Comparison of ENCODE assay signal across 10 cellular contexts in the genomic region with DNA sequence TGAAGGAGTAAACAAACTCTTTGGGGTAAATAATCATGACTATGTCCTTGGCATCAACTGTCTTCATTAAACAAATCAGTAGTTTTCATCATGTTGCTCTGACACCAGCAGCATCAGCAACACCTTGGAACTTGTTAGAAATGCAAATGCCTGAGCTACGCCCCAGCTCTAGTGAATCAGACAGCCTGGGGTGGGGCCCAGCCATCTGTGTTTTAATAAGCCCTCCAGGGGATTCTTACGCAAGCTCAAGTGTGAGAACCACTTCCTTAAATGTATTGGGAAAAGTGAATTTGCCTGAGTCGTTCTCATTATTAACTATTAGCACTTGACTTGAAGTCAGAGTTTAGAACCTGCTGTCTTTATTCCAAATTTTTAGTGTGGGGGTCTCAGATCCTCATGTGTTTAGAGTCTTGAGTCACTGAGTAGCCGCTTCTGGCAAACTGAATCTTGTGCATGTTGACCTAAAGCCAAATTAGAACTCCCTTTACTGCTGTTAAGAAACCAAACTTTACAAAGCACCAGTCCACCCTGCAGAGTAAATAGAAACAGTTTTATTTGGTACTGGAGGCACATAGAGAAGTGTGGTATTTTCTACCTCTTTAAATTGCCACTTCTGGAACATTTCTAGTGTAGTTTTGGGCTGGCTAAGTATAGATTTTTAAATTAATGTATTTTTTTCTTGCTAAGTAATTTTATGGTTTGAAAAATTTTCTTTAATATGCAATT.
DNase-seq lines count a peak whose midpoint lies in the region.
"Had no signal": no experiment of that assay in that cellular context is flagged by ENCODE, and none has a peak within 500 bp of the region (broad histone marks: within the 10 kb centered on the region; RNA-seq: fewer than 3 reads in every experiment).

No MANE protein-coding gene starts in this region.

- H3K27me3 Mint-ChIP-seq in activated CD4-positive, alpha-beta T cell treated with anti-CD3 and anti-CD28 coated beads, Interleukin-2, amount 10 ng/mL, durations not matched to agents 24 days and 14 days, result no peaks in the 10 kb centered on the region

- peaks cover 2% of the 10 kb centered on the region for H3K4me1 Mint-ChIP-seq in activated CD4-positive, alpha-beta T cell treated with anti-CD3 and anti-CD28 coated beads, Interleukin-2, amount 10 ng/mL, durations not matched to agents 24 days and 14 days
- H3K4me1 Mint-ChIP-seq: nephron had no signal

- H3K27ac ChIP-seq in caudate nucleus (ENCODE audit: low read depth, low read length), result peak overlapping the region; percentile 74
- H3K27ac ChIP-seq: 22Rv1 had no signal

- H3K36me3 Mint-ChIP-seq in activated CD4-positive, alpha-beta T cell treated with anti-CD3 and anti-CD28 coated beads, Interleukin-2, amount 10 ng/mL, durations not matched to agents 24 days and 14 days (ENCODE audit: low read depth), result peaks cover 14% of the 10 kb centered on the region

- no peak overlapping the region for H3K4me3 Mint-ChIP-seq in activated CD4-positive, alpha-beta T cell treated with anti-CD3 and anti-CD28 coated beads, Interleukin-2, amount 10 ng/mL, durations not matched to agents 24 days and 14 days
- H3K4me3 Mint-ChIP-seq: nephron had no signal

- peaks cover 8% of the 10 kb centered on the region for H3K9me3 Mint-ChIP-seq in activated CD4-positive, alpha-beta T cell treated with anti-CD3 and anti-CD28 coated beads, Interleukin-2, amount 10 ng/mL, durations not matched to agents 24 days and 14 days
- H3K9me3 Mint-ChIP-seq: nephron had no signal

- intact Hi-C loops in activated CD4-positive, alpha-beta T cell treated with anti-CD3 and anti-CD28 coated beads, Interleukin-2, amount 10 ng/mL, durations not matched to agents 24 days and 14 days (cut with micrococcal nuclease), result no loop called here

- peak; percentile 48 for DNase-seq in activated CD4-positive, alpha-beta T cell treated with anti-CD3 and anti-CD28 coated beads, Interleukin-2, amount 10 ng/mL, durations not matched to agents 24 days and 14 days
- no peak for DNase-seq in activated CD4-positive, alpha-beta T cell treated with anti-CD3 and anti-CD28 coated beads for 4 hours
- DNase-seq in caudate nucleus (lab: John Stamatoyannopoulos, UW) (peak in 20 of 61 donors; percentile 3 to 85 (median 12)), medulla oblongata (ENCODE audit: extremely low spot score) (peak; percentile 38), ureter (ENCODE audit: low spot score) (peak; percentile 58), NCI-H82 (lab: John Stamatoyannopoulos, UW) (no peak), activated T-cell treated with anti-CD3 and anti-CD28 coated beads for 4 hours (no peak)
- DNase-seq in activated CD4-positive, alpha-beta T cell treated with anti-CD3 and anti-CD28 coated beads, Interleukin-2, amount 50 U/mL, for 4 hours, result no peak

- H3K27ac Mint-ChIP-seq in activated CD4-positive, alpha-beta T cell treated with anti-CD3 and anti-CD28 coated beads, Interleukin-2, amount 10 ng/mL, durations not matched to agents 24 days and 14 days, result no peak overlapping the region
- H3K27ac Mint-ChIP-seq: nephron had no signal

Comparison
In these comparisons a context has a peak if more than half of its experiments do, and no peak if none do; other contexts are left out.
1. DNase-seq: peak in activated CD4-positive, alpha-beta T cell treated with anti-CD3 and anti-CD28 coated beads, Interleukin-2, amount 10 ng/mL, durations not matched to agents 24 days and 14 days (single experiment), medulla oblongata (single experiment) and ureter (single experiment); none in activated CD4-positive, alpha-beta T cell treated with anti-CD3 and anti-CD28 coated beads for 4 hours (0 of 2), activated CD4-positive, alpha-beta T cell treated with anti-CD3 and anti-CD28 coated beads, Interleukin-2, amount 50 U/mL, for 4 hours (0 of 2), NCI-H82 (single experiment) and activated T-cell treated with anti-CD3 and anti-CD28 coated beads for 4 hours (single experiment).